Comparison of ENCODE assay signal across 18 cellular contexts in the genomic region with DNA sequence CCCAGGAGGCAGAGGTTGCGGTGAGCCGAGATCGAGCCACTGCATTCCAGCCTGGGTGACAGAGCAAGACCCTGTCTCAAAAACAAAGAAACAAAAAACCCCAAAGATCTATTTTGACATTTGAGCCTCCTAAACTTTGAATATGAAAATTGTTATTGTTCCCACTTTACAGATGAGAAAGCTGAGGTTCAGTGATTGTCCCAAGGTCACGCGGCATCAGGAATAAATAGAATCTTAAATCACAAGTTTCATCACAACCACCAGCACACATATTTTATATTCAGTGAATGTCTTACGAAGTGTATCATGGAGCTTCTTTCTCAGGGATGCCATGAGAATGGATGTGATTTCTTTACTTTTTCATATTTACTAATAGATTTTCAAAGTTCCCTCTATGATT. TPM values are rescaled to one million over a fixed set of nuclear protein-coding genes. Genes with fewer than 3 reads are reported as not detected.
DNase-seq lines count a peak whose midpoint lies in the region; ATAC-seq, FAIRE-seq and TF ChIP-seq lines count a peak whose summit lies in the region.
"Had no signal": no experiment of that assay in that cellular context is flagged by ENCODE, and none has a peak within 500 bp of the region (broad histone marks: within the 10 kb centered on the region; RNA-seq: fewer than 3 reads in every experiment).

No MANE protein-coding gene starts in this region.

- peaks cover 2% of the 10 kb centered on the region for H3K79me1 ChIP-seq in mesenchymal stem cell (replicated peaks; ENCODE audit: low read length, poor library complexity, severe bottlenecking)

- H4K91ac ChIP-seq in mesenchymal stem cell (ENCODE audit: low read length) = no peak overlapping the region

- BruUV-seq in K562 (replicated peaks; lab: Mats Ljungman, UMichigan) = no TSS peak
- BruUV-seq in HepG2 (replicated peaks; lab: Mats Ljungman, UMichigan) = no TSS peak

- H2AK5ac ChIP-seq in mesenchymal stem cell (ENCODE audit: low read length, severe bottlenecking) = no peak overlapping the region

- no peak overlapping the region for H3K27ac Mint-ChIP-seq in activated CD4-positive, alpha-beta memory T cell treated with anti-CD3 and anti-CD28 coated beads, Interleukin-2, amount 10 ng/mL, durations not matched to agents 7 days and 5 days
- H3K27ac Mint-ChIP-seq: CD4-positive, CD25-positive, alpha-beta regulatory T cell; CD8-positive, alpha-beta T cell had no signal

- H3K27me3 ChIP-seq in K562 (ENCODE audit: control insufficient read depth in 2 of 2, insufficient read depth in 2 of 2, low read length in 2 of 2) = no peaks in the 10 kb centered on the region; a peak in 1 of 5 replicates
- peaks cover 0 to 14% of the 10 kb centered on the region in 2 experiments; a peak in 3 of 5 replicates for H3K27me3 ChIP-seq in HepG2 (ENCODE audit: control insufficient read depth in 1 of 2, insufficient read depth in 2 of 2, low read length in 2 of 2)
- no peaks in the 10 kb centered on the region for H3K27me3 ChIP-seq in sigmoid colon
- H3K27me3 ChIP-seq in mesenchymal stem cell (ENCODE audit: control insufficient read depth in 1 of 2, insufficient read depth in 1 of 2, low read length in 2 of 2) = peaks cover 0 to 17% of the 10 kb centered on the region in 2 experiments

- no peak overlapping the region for H3K4me3 Mint-ChIP-seq in activated CD4-positive, alpha-beta memory T cell treated with anti-CD3 and anti-CD28 coated beads, Interleukin-2, amount 10 ng/mL, durations not matched to agents 7 days and 5 days
- H3K4me3 Mint-ChIP-seq: CD4-positive, CD25-positive, alpha-beta regulatory T cell; CD8-positive, alpha-beta T cell had no signal

- TF ChIP-seq CTCF in K562 (IDR thresholded peaks at IDR 0.05 in 2 of 3, conservative IDR thresholded peaks at IDR 0.05 in 1 of 3; ENCODE audit: insufficient read depth in 2 of 3, low read depth in 1 of 3, low read length in 3 of 3) = no peak
- no peak for TF ChIP-seq CTCF in HepG2 (CRISPR knock-in tag; IDR thresholded peaks at IDR 0.05)
- TF ChIP-seq CTCF in sigmoid colon (IDR thresholded peaks at IDR 0.05) = no peak

- no peak overlapping the region for H4K8ac ChIP-seq in mesenchymal stem cell (ENCODE audit: low read length)

- peaks cover 12% of the 10 kb centered on the region for H3K27me3 Mint-ChIP-seq in activated CD4-positive, alpha-beta memory T cell treated with anti-CD3 and anti-CD28 coated beads, Interleukin-2, amount 10 ng/mL, durations not matched to agents 7 days and 5 days

- peaks cover 27% of the 10 kb centered on the region for H3K4me1 Mint-ChIP-seq in activated CD4-positive, alpha-beta memory T cell treated with anti-CD3 and anti-CD28 coated beads, Interleukin-2, amount 10 ng/mL, durations not matched to agents 7 days and 5 days

- H3K4me1 ChIP-seq in K562 (replicated peaks in 1 of 2; ENCODE audit: control insufficient read depth in 2 of 2, insufficient read depth in 2 of 2, low read length in 2 of 2) (no peaks in the 10 kb centered on the region; a peak in 1 of 5 replicates), HepG2 (ENCODE audit: insufficient read depth, low read length) (peaks cover 37% of the 10 kb centered on the region), sigmoid colon (peaks cover 0 to 35% (median 32%) of the 10 kb centered on the region in 4 donors), mesenchymal stem cell (ENCODE audit: control insufficient read depth, insufficient read depth, low read depth, low read length) (peaks cover 12% of the 10 kb centered on the region)

- no peaks in the 10 kb centered on the region for H4K20me1 ChIP-seq in K562 (replicated peaks; ENCODE audit: control insufficient read depth, insufficient read depth, low read length)
- no peaks in the 10 kb centered on the region for H4K20me1 ChIP-seq in HepG2 (ENCODE audit: insufficient read depth, low read length)

- no peaks in the 10 kb centered on the region for H3K36me3 Mint-ChIP-seq in activated CD4-positive, alpha-beta memory T cell treated with anti-CD3 and anti-CD28 coated beads, Interleukin-2, amount 10 ng/mL, durations not matched to agents 7 days and 5 days (ENCODE audit: low read depth)
- H3K36me3 Mint-ChIP-seq: CD4-positive, CD25-positive, alpha-beta regulatory T cell; CD8-positive, alpha-beta T cell had no signal

- no peak overlapping the region for H2BK15ac ChIP-seq in mesenchymal stem cell (ENCODE audit: low read depth, poor library complexity, severe bottlenecking)

- 4% methylated on average over 6 of the region's 6 CpGs for WGBS in K562 (ENCODE audit: insufficient coverage, low coverage, missing lambda C conversion rate)
- 79% methylated on average over 6 of the region's 6 CpGs for WGBS in HepG2 (ENCODE audit: low lambda C conversion rate)
- 96 to 97% methylated on average over 6 of the region's 6 CpGs for WGBS in sigmoid colon, 2 donors
- no CpG with 5 or more reads among the region's 6 CpGs for WGBS in mesenchymal stem cell

- ATAC-seq in K562 = no peak
- ATAC-seq in HepG2 = no peak
- ATAC-seq: CD8-positive, alpha-beta T cell had no signal

- H3K4ac ChIP-seq in mesenchymal stem cell (ENCODE audit: low read depth in 1 of 2, low read length in 2 of 2) = no peak overlapping the region

- no peak for DNase-seq in K562 (ENCODE audit: extremely low read depth in 1 of 4, low spot score in 3 of 4)
- no peak for DNase-seq in HepG2 (ENCODE audit: low spot score)
- DNase-seq in sigmoid colon = no peak
- DNase-seq in NCI-H1048 (lab: John Stamatoyannopoulos, UW) = no peak
- DNase-seq in mesenchymal stem cell = no peak
- DNase-seq in activated CD4-positive, alpha-beta memory T cell treated with anti-CD3 and anti-CD28 coated beads, Interleukin-2, amount 10 ng/mL, durations not matched to agents 7 days and 5 days = no peak
- DNase-seq: C1 segment of cervical spinal cord; Caco-2; CD4-positive, CD25-positive, alpha-beta regulatory T cell; CD8-positive, alpha-beta T cell; DMS153; DND-41; GM23248; H7; HCEC 1CT had no signal

- H2BK5ac ChIP-seq in mesenchymal stem cell (ENCODE audit: low read depth, low read length, poor library complexity, severe bottlenecking) = no peak overlapping the region

- no peak overlapping the region for H3K4me3 ChIP-seq in K562
- H3K4me3 ChIP-seq in HepG2 (replicated peaks in 1 of 3; ENCODE audit: insufficient read depth in 1 of 3, low read depth in 2 of 3, low read length in 3 of 3) = no peak overlapping the region
- H3K4me3 ChIP-seq in sigmoid colon = no peak overlapping the region
- no peak overlapping the region for H3K4me3 ChIP-seq in mesenchymal stem cell (ENCODE audit: insufficient read depth in 1 of 2, low read depth in 1 of 2, low read length in 2 of 2)
- H3K4me3 ChIP-seq: GM23248 had no signal

- H3K9me1 ChIP-seq in K562 (ENCODE audit: control insufficient read depth, insufficient read depth, low read length) = no peaks in the 10 kb centered on the region

- H2BK12ac ChIP-seq in mesenchymal stem cell (ENCODE audit: low read length in 2 of 2) = no peak overlapping the region

- no peak overlapping the region for H3K27ac ChIP-seq in K562 (ENCODE audit: extremely low read depth, low read depth, low read length)
- no peak overlapping the region for H3K27ac ChIP-seq in HepG2 (ENCODE audit: extremely low read length, insufficient read depth, low read length)
- H3K27ac ChIP-seq in sigmoid colon = peak overlapping the region in 3 of 4 donors; percentile 47 to 90 (median 48)
- H3K27ac ChIP-seq in mesenchymal stem cell (ENCODE audit: low read length, poor library complexity, severe bottlenecking) = no peak overlapping the region
- H3K27ac ChIP-seq: GM23248 had no signal

- H3K9me3 ChIP-seq in K562 (replicated peaks; ENCODE audit: control insufficient read depth, insufficient read depth, low read depth, low read length) (no peaks in the 10 kb centered on the region), HepG2 (ENCODE audit: low read length) (no peaks in the 10 kb centered on the region), sigmoid colon (no peaks in the 10 kb centered on the region), mesenchymal stem cell (ENCODE audit: control insufficient read depth, low read length) (no peaks in the 10 kb centered on the region)
- H3K9me3 ChIP-seq: Caco-2 had no signal

- H3K79me2 ChIP-seq in K562 (ENCODE audit: control insufficient read depth, insufficient read depth, low read length) = no peaks in the 10 kb centered on the region
- no peaks in the 10 kb centered on the region for H3K79me2 ChIP-seq in HepG2 (ENCODE audit: insufficient read depth, low read length)

- TF ChIP-seq EP300 in K562 (IDR thresholded peaks at IDR 0.05; ENCODE audit: low read length) (no peak), HepG2 (IDR thresholded peaks at IDR 0.05; ENCODE audit: low read depth in 2 of 2, low read length in 2 of 2) (no peak), HepG2 (CRISPR knock-in tag; IDR thresholded peaks at IDR 0.05; ENCODE audit: borderline replicate concordance) (no peak), sigmoid colon (IDR thresholded peaks at IDR 0.05) (no peak)

- CTCF ChIA-PET in K562 (lab: Yijun Ruan, JAX; ENCODE audit: low intra/inter-chr PET ratio) = no interaction called here
- CTCF ChIA-PET in HepG2 (lab: Yijun Ruan, JAX; ENCODE audit: low intra/inter-chr PET ratio, low total read pairs) = no interaction called here
- CTCF ChIA-PET in activated CD4-positive, alpha-beta memory T cell treated with anti-CD3 and anti-CD28 coated beads, Interleukin-2, amount 10 ng/mL, durations not matched to agents 7 days and 5 days (lab: Charles Lee) = no interaction called here

- H2BK120ac ChIP-seq in mesenchymal stem cell (ENCODE audit: low read depth, low read length) = no peak overlapping the region

- POLR2A ChIA-PET in K562 (lab: Yijun Ruan, JAX) = no interaction called here
- POLR2A ChIA-PET in HepG2 (lab: Yijun Ruan, JAX) = interaction anchor here (2.7 kb wide), 1 partner anchor 25 kb away, joined by 9 read pairs; no protein-coding TSS in a partner anchor
- POLR2A ChIA-PET in activated CD4-positive, alpha-beta memory T cell treated with anti-CD3 and anti-CD28 coated beads, Interleukin-2, amount 10 ng/mL, durations not matched to agents 7 days and 5 days (lab: Charles Lee) = interaction anchor here (0.8 kb wide), 1 partner anchor 15 kb away, joined by 3 read pairs; no protein-coding TSS in a partner anchor

- FAIRE-seq in K562 (lab: Jason Lieb, UNC) (no peak), HepG2 (lab: Jason Lieb, UNC) (no peak)
- FAIRE-seq: G401.6, GM19239, H1 had no signal

- H3K36me3 ChIP-seq in K562 (ENCODE audit: control insufficient read depth, insufficient read depth, low read length) = no peaks in the 10 kb centered on the region
- no peaks in the 10 kb centered on the region for H3K36me3 ChIP-seq in HepG2 (replicated peaks in 1 of 2; ENCODE audit: control insufficient read depth in 1 of 2, insufficient read depth in 2 of 2, low read length in 2 of 2)
- H3K36me3 ChIP-seq in sigmoid colon = no peaks in the 10 kb centered on the region
- H3K36me3 ChIP-seq in mesenchymal stem cell (ENCODE audit: control insufficient read depth in 1 of 2, insufficient read depth in 2 of 2, low read depth in 1 of 2, low read length in 2 of 2) = no peaks in the 10 kb centered on the region

- H3K18ac ChIP-seq in mesenchymal stem cell (ENCODE audit: low read depth in 1 of 2, low read length in 2 of 2) = no peak overlapping the region

- no peaks in the 10 kb centered on the region for H3K9me3 Mint-ChIP-seq in activated CD4-positive, alpha-beta memory T cell treated with anti-CD3 and anti-CD28 coated beads, Interleukin-2, amount 10 ng/mL, durations not matched to agents 7 days and 5 days
- H3K9me3 Mint-ChIP-seq: CD8-positive, alpha-beta T cell had no signal

- in situ Hi-C loops in K562 (cut with MboI) (no loop called here), HepG2 (cut with HindIII; ENCODE audit: extremely low pct_ligation_motif_present, low pct_unique_long_range_greater_than_20kb) (no loop called here)

- H2AFZ ChIP-seq in K562 (ENCODE audit: low read depth, low read length) (no peak overlapping the region), HepG2 (ENCODE audit: low read length) (no peak overlapping the region), mesenchymal stem cell (ENCODE audit: low read depth, low read length) (no peak overlapping the region)
- H2AFZ ChIP-seq: GM23248 had no signal

- no peak overlapping the region for H3K4me2 ChIP-seq in K562 (ENCODE audit: insufficient read depth, low read length)
- no peak overlapping the region for H3K4me2 ChIP-seq in HepG2 (ENCODE audit: low read depth, low read length)
- no peak overlapping the region for H3K4me2 ChIP-seq in mesenchymal stem cell (ENCODE audit: low read length, poor library complexity, severe bottlenecking)

- H3K9ac ChIP-seq in K562 (ENCODE audit: insufficient read depth in 1 of 2, low read depth in 2 of 2, low read length in 2 of 2) = no peak overlapping the region
- H3K9ac ChIP-seq in HepG2 (ENCODE audit: insufficient read depth, low read depth, low read length) = no peak overlapping the region
- no peak overlapping the region for H3K9ac ChIP-seq in mesenchymal stem cell (ENCODE audit: low read length)
- H3K9ac ChIP-seq: GM23248 had no signal

- TF ChIP-seq POLR2A in K562 (conservative IDR thresholded peaks at IDR 0.05) (no peak), HepG2 (IDR thresholded peaks at IDR 0.05; ENCODE audit: insufficient read depth in 1 of 2, low read depth in 2 of 2, low read length in 2 of 2) (no peak), sigmoid colon (IDR thresholded peaks at IDR 0.05) (no peak)

- H3K14ac ChIP-seq in mesenchymal stem cell (ENCODE audit: low read length in 2 of 2) = no peak overlapping the region

- TF ChIP-seq RAD21 in K562 (CRISPR knock-in tag; conservative IDR thresholded peaks at IDR 0.05 in 1 of 2, IDR thresholded peaks at IDR 0.05 in 1 of 2) (no peak), HepG2 (CRISPR knock-in tag; IDR thresholded peaks at IDR 0.05) (no peak)

- intact Hi-C loops in K562 (cut with micrococcal nuclease) (loop anchor here (10.0 kb wide), 1 partner anchor 59 kb away; no protein-coding TSS in a partner anchor), HepG2 (cut with micrococcal nuclease; ENCODE audit: unreplicated experiment) (loop anchor here (10.0 kb wide), 1 partner anchor 231 kb away; no protein-coding TSS in a partner anchor), sigmoid colon (cut with DNase I) (no loop called here)

- no peak overlapping the region for H3K23ac ChIP-seq in mesenchymal stem cell (ENCODE audit: low read length in 2 of 2)

RNA-seq across cellular contexts. Expression of a gene that starts 5.3 kb away (rescaled TPM):
- 0.12 TPM in 1 of 2 replicates, not detected in the other for total RNA-seq in K562 (2011; cell fraction: chromatin; rRNA removed; ENCODE audit: low replicate concordance)
- 0.17 and 0.26 TPM in 2 replicates for total RNA-seq in K562 (2011; cell fraction: nucleolus; rRNA removed)
- total RNA-seq in K562 (2011; cell fraction: nucleoplasm; rRNA removed) = 0.37 and 1.6 TPM in 2 replicates
- total RNA-seq in K562 (2014; rRNA removed) (0.16 and 0.18 TPM in 2 replicates), K562 (2014; rRNA removed; fragmentation: Illumina TruSeq; extraction: Trizol) (not detected in 2 replicates), K562 (2015; rRNA removed; fragmentation: Illumina TruSeq; extraction: Trizol) (not detected in 2 replicates), K562 (2021) (0.29 and 0.38 TPM in 2 replicates), HepG2 (2016; rRNA removed; fragmentation: Illumina TruSeq; extraction: Trizol) (16.3 and 24.8 TPM in 2 replicates), sigmoid colon (100 to 1,000 TPM; 150 to 226 (median 210) TPM)
- polyA plus RNA-seq in K562 (2011; rRNA removed) (0.01 TPM in 1 of 2 replicates, not detected in the other), K562 (2014; fragmentation: Illumina TruSeq; extraction: Trizol) (0.06 and 0.07 TPM in 2 replicates), K562 (2014; fragmentation: Nextera tagmentation; extraction: Ambion mirVana) (under 1 TPM; 0.06 to 0.18 TPM), K562 (2014; rRNA removed) (0.05 and 0.08 TPM in 2 replicates), HepG2 (2011; rRNA removed) (17.8 and 23.5 TPM in 2 replicates), sigmoid colon (10 to 100 TPM in 1 of 3 donors, 1 to 10 TPM in 2; 4.2 to 36.1 (median 6.0) TPM)
- polyA plus RNA-seq in K562 (2011; cell fraction: cytosol; rRNA removed) = 0.01 TPM in 1 of 2 replicates, not detected in the other
- 0.09 TPM in 1 of 2 replicates, not detected in the other for polyA plus RNA-seq in K562 (2011; cell fraction: nucleus; rRNA removed)
- polyA plus RNA-seq in K562 (2012) = 0.13 and 0.46 TPM in 2 replicates
- polyA minus RNA-seq in K562 (2011; rRNA and poly(A)+ RNA removed) = 0.49 TPM in 1 of 2 replicates, not detected in the other
- not detected in 2 replicates for polyA minus RNA-seq in K562 (2011; cell fraction: cytosol; rRNA and poly(A)+ RNA removed)
- polyA minus RNA-seq in K562 (2011; cell fraction: nucleus; rRNA and poly(A)+ RNA removed) = not detected in 2 replicates
- total RNA-seq in HepG2 (2016; cell fraction: cytosol; rRNA removed; fragmentation: Illumina TruSeq; extraction: Trizol; ENCODE audit: low read depth) = 24.3 and 29.3 TPM in 2 replicates
- 14.1 and 27.5 TPM in 2 replicates for total RNA-seq in HepG2 (2016; cell fraction: insoluble cytoplasmic fraction; rRNA removed; fragmentation: Illumina TruSeq; extraction: Trizol)
- total RNA-seq in HepG2 (2016; cell fraction: membrane; rRNA removed; fragmentation: Illumina TruSeq; extraction: Trizol) = 13.9 and 14.8 TPM in 2 replicates
- total RNA-seq in HepG2 (2016; cell fraction: nucleus; rRNA removed; fragmentation: Illumina TruSeq; extraction: Trizol) = 30.1 and 36.3 TPM in 2 replicates
- polyA plus RNA-seq in HepG2 (2011; cell fraction: cytosol; rRNA removed) = 15.1 TPM in 2 replicates
- 38.4 and 48.0 TPM in 2 replicates for polyA plus RNA-seq in HepG2 (2011; cell fraction: nucleus; rRNA removed)
- polyA plus RNA-seq in HepG2 (2012) = 18.0 and 20.2 TPM in 2 replicates
- 0.89 and 1.1 TPM in 2 replicates for polyA plus RNA-seq in HepG2 (2016; cell fraction: cytosol; fragmentation: Illumina TruSeq; extraction: Trizol; ENCODE audit: low read depth)
- 10.0 and 13.0 TPM in 2 replicates for polyA plus RNA-seq in HepG2 (2016; cell fraction: insoluble cytoplasmic fraction; fragmentation: Illumina TruSeq; extraction: Trizol; ENCODE audit: low read depth)
- polyA plus RNA-seq in HepG2 (2016; cell fraction: membrane; fragmentation: Illumina TruSeq; extraction: Trizol; ENCODE audit: low read depth) = 3.6 and 4.4 TPM in 2 replicates
- 39.1 and 41.4 TPM in 2 replicates for polyA plus RNA-seq in HepG2 (2016; cell fraction: nucleus; fragmentation: Illumina TruSeq; extraction: Trizol; ENCODE audit: insufficient read depth, low read depth)
- polyA minus RNA-seq in HepG2 (2011; rRNA and poly(A)+ RNA removed; ENCODE audit: low replicate concordance) = 0.94 and 60.0 TPM in 2 replicates
- polyA minus RNA-seq in HepG2 (2011; cell fraction: cytosol; rRNA and poly(A)+ RNA removed) = 12.2 and 17.4 TPM in 2 replicates
- 26.6 and 27.2 TPM in 2 replicates for polyA minus RNA-seq in HepG2 (2011; cell fraction: nucleus; rRNA and poly(A)+ RNA removed)
- polyA plus RNA-seq in mesenchymal stem cell (2013, experiment 1 of 2) = 11.6 TPM
- polyA plus RNA-seq in mesenchymal stem cell (2013, experiment 2 of 2) = 12.2 TPM
- 10 to 100 TPM; 43.0 to 43.7 TPM for total RNA-seq in activated CD4-positive, alpha-beta memory T cell treated with anti-CD3 and anti-CD28 coated beads, Interleukin-2, amount 10 ng/mL, durations not matched to agents 7 days and 5 days

Comparison
In these comparisons a context has a peak if more than half of its experiments do, and no peak if none do; other contexts are left out.
1. H3K27ac ChIP-seq: peak in sigmoid colon (3 of 4); none in K562 (single experiment), HepG2 (single experiment) and mesenchymal stem cell (single experiment).
2. RNA of a gene that starts 5.3 kb away (total RNA-seq): 150 to 226 TPM in sigmoid colon, 43.0 to 43.7 TPM in activated CD4-positive, alpha-beta memory T cell treated with anti-CD3 and anti-CD28 coated beads, Interleukin-2, amount 10 ng/mL, durations not matched to agents 7 days and 5 days and 13.9 to 36.3 TPM in HepG2; 0.12 to 1.6 TPM in K562; every median in the first group is over 4 times any median in the second.